ENCODE assay signal across 29 cellular contexts in the genomic region with DNA sequence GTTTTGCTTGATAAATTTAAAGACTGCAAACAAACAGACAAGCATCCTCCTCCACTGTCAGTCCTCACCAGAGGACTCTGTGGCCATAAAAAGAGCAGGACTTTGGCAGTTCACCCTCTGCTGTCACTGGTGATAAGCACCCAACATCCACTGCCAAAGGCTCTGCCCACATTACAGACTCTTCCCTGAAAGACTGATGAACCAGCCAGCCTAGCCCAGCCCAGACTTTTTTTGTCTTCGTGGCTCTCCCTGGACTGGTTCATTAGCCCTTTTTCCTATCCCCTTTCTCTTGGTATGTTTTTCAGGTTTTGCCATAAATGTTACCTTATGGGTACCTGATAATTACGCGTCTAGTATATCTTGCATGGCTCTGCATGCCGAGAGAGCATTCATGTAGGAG.
"Had no signal": no experiment of that assay in that cellular context is flagged by ENCODE, and none has a peak within 500 bp of the region (broad histone marks: within the 10 kb centered on the region; RNA-seq: fewer than 3 reads in every experiment).

No MANE protein-coding gene starts in this region.

- FAIRE-seq: colon, kidney, urothelium cell line had no signal

- H3K9me3 ChIP-seq: gastrocnemius medialis, testis had no signal

- H3K9me3 Mint-ChIP-seq: neural progenitor cell had no signal

- H3K36me3 ChIP-seq: gastrocnemius medialis, heart left ventricle, left lung, neural progenitor cell, tibial artery, upper lobe of left lung had no signal

- H3K4me3 ChIP-seq: dorsolateral prefrontal cortex, gastrocnemius medialis, heart left ventricle, hepatocyte, left lung, neural progenitor cell, testis, tibial artery, upper lobe of left lung had no signal

- H3K27me3 Mint-ChIP-seq: progenitor cell of endocrine pancreas had no signal

- H3K36me3 Mint-ChIP-seq: neural progenitor cell; stimulated activated effector memory CD8-positive, alpha-beta T cell treated with anti-CD3 and anti-CD28 coated beads, Interleukin-12 subunit alpha, Interleukin-12 subunit beta, amount 100 ng/mL, for 72 hours had no signal

- H3K4me1 ChIP-seq: neural progenitor cell had no signal

- H3K27ac ChIP-seq: dorsolateral prefrontal cortex, epithelial cell of prostate, gastrocnemius medialis, heart left ventricle, hepatocyte, left lung, neural progenitor cell, parathyroid adenoma, testis, tibial artery, upper lobe of left lung had no signal

- H3K4me2 ChIP-seq: hepatocyte, neural progenitor cell had no signal

- H3K9ac ChIP-seq: neural progenitor cell, parathyroid adenoma had no signal

- H3K27me3 ChIP-seq: dorsolateral prefrontal cortex, heart left ventricle, hepatocyte, left lung, neural progenitor cell, testis, upper lobe of left lung had no signal

- H3K4me3 Mint-ChIP-seq: endodermal cell; naive thymus-derived CD4-positive, alpha-beta T cell; nephron; neural progenitor cell; stimulated activated effector memory CD8-positive, alpha-beta T cell treated with anti-CD3 and anti-CD28 coated beads, Interleukin-12 subunit alpha, Interleukin-12 subunit beta, amount 100 ng/mL, for 72 hours had no signal

- H2AFZ ChIP-seq: hepatocyte, neural progenitor cell, parathyroid adenoma had no signal

- ATAC-seq: esophagus mucosa; gastrocnemius medialis; heart left ventricle; left lung; naive thymus-derived CD4-positive, alpha-beta T cell; sciatic nerve; stimulated activated effector memory CD8-positive, alpha-beta T cell treated with anti-CD3 and anti-CD28 coated beads, Interleukin-12 subunit alpha, Interleukin-12 subunit beta, amount 100 ng/mL, for 72 hours; stimulated activated naive CD8-positive, alpha-beta T cell treated with anti-CD3 and anti-CD28 coated beads, Interleukin-15, Interleukin-2, amounts not matched to agents 100 U/mL and 50 U/mL, for 24 hours had no signal

- H3K4me1 Mint-ChIP-seq: endodermal cell; naive thymus-derived CD4-positive, alpha-beta T cell; neural progenitor cell; stimulated activated effector memory CD8-positive, alpha-beta T cell treated with anti-CD3 and anti-CD28 coated beads, Interleukin-12 subunit alpha, Interleukin-12 subunit beta, amount 100 ng/mL, for 72 hours had no signal

- H3K27ac Mint-ChIP-seq: endodermal cell; naive thymus-derived CD4-positive, alpha-beta T cell; nephron; neural progenitor cell; progenitor cell of endocrine pancreas; stimulated activated effector memory CD8-positive, alpha-beta T cell treated with anti-CD3 and anti-CD28 coated beads, Interleukin-12 subunit alpha, Interleukin-12 subunit beta, amount 100 ng/mL, for 72 hours had no signal

- DNase-seq: dorsolateral prefrontal cortex; effector CD4-positive, alpha-beta T cell; endodermal cell; foreskin fibroblast; gastrocnemius medialis; heart left ventricle; kidney; mesendoderm; midbrain; naive thymus-derived CD4-positive, alpha-beta T cell; stimulated activated CD4-positive, alpha-beta T cell treated with anti-CD3 and anti-CD28 coated beads, Interleukin-2, amount 100 ng/mL, for 24 hours; stimulated activated CD4-positive, alpha-beta T cell treated with anti-CD3 and anti-CD28 coated beads, Interleukin-4, amount 100 ng/mL, for 24 hours; stimulated activated naive CD8-positive, alpha-beta T cell treated with anti-CD3 and anti-CD28 coated beads, Interleukin-15, Interleukin-2, amounts not matched to agents 100 U/mL and 50 U/mL, for 24 hours; substantia nigra; testis; tibial artery; upper lobe of left lung had no signal
